ENCODE assay signal across 8 cellular contexts in genomic region chr1:154607084-154607747, GRCh38. TPM values are rescaled to one million over a fixed set of nuclear protein-coding genes. Genes with fewer than 3 reads are reported as not detected.
DNase-seq lines count a peak whose midpoint lies in the region; ATAC-seq and TF ChIP-seq lines count a peak whose summit lies in the region.

No MANE protein-coding gene starts in this region.

- no peaks in the 10 kb centered on the region for H3K9me3 Mint-ChIP-seq in activated T-helper 2 cell treated with anti-CD3 and anti-CD28 coated beads, Interferon-gamma antibody, Interleukin-2, Interleukin-4, amounts not matched to agents 10 μg/mL and 5 μg/mL and 100 μg/mL, durations not matched to agents 14 hours and 24 hours and 36 hours
- no peaks in the 10 kb centered on the region for H3K9me3 Mint-ChIP-seq in progenitor cell of endocrine pancreas (ENCODE audit: low read depth)

- H3K27ac ChIP-seq in 22Rv1 = peak overlapping the region; percentile 91

- intact Hi-C loops in activated T-helper 2 cell treated with anti-CD3 and anti-CD28 coated beads, Interferon-gamma antibody, Interleukin-2, Interleukin-4, amounts not matched to agents 10 μg/mL and 5 μg/mL and 100 μg/mL, durations not matched to agents 14 hours and 24 hours and 36 hours (cut with micrococcal nuclease) = loop anchor here (5.0 kb wide), 1 partner anchor 140 kb away; no protein-coding TSS in a partner anchor
- intact Hi-C loops in Right ventricle myocardium superior (cut with DNase I) = no loop called here

- TF ChIP-seq CTCF in 22Rv1 (IDR thresholded peaks at IDR 0.05) (no peak), GM10248 (IDR thresholded peaks at IDR 0.05; ENCODE audit: control extremely low read depth, extremely low read depth, low read depth, missing control alignments) (peak; percentile 9), progenitor cell of endocrine pancreas (IDR thresholded peaks at IDR 0.05; ENCODE audit: unreplicated experiment) (no peak)

- H3K4me3 Mint-ChIP-seq in activated T-helper 2 cell treated with anti-CD3 and anti-CD28 coated beads, Interferon-gamma antibody, Interleukin-2, Interleukin-4, amounts not matched to agents 10 μg/mL and 5 μg/mL and 100 μg/mL, durations not matched to agents 14 hours and 24 hours and 36 hours (ENCODE audit: low read depth) = peak overlapping the region; percentile 98
- H3K4me3 Mint-ChIP-seq in progenitor cell of endocrine pancreas (ENCODE audit: low read depth) = peak overlapping the region; percentile 84

- POLR2A ChIA-PET in GM10248 (lab: Yijun Ruan, JAX) = no interaction called here

- DNase-seq in GM10248 (ENCODE audit: extremely low spot score) (no peak), Kasumi-1 (lab: John Stamatoyannopoulos, UW) (peak; percentile 11 to 28), Right ventricle myocardium superior (no peak), progenitor cell of endocrine pancreas (ENCODE audit: low spot score, unreplicated experiment) (no peak), inferior parietal cortex (ENCODE audit: extremely low spot score) (no peak)
- no peak for DNase-seq in activated T-helper 2 cell treated with anti-CD3 and anti-CD28 coated beads, Interferon-gamma antibody, Interleukin-2, Interleukin-4, amounts not matched to agents 10 μg/mL and 5 μg/mL and 100 μg/mL, durations not matched to agents 14 hours and 24 hours and 36 hours (ENCODE audit: low spot score)

- H3K27ac Mint-ChIP-seq in activated T-helper 2 cell treated with anti-CD3 and anti-CD28 coated beads, Interferon-gamma antibody, Interleukin-2, Interleukin-4, amounts not matched to agents 10 μg/mL and 5 μg/mL and 100 μg/mL, durations not matched to agents 14 hours and 24 hours and 36 hours = peak overlapping the region; percentile 98
- H3K27ac Mint-ChIP-seq in progenitor cell of endocrine pancreas = peak overlapping the region; percentile 96

- H3K27me3 Mint-ChIP-seq in activated T-helper 2 cell treated with anti-CD3 and anti-CD28 coated beads, Interferon-gamma antibody, Interleukin-2, Interleukin-4, amounts not matched to agents 10 μg/mL and 5 μg/mL and 100 μg/mL, durations not matched to agents 14 hours and 24 hours and 36 hours (ENCODE audit: low read depth) = no peaks in the 10 kb centered on the region
- no peaks in the 10 kb centered on the region for H3K27me3 Mint-ChIP-seq in progenitor cell of endocrine pancreas

- ATAC-seq in Right ventricle myocardium superior (ENCODE audit: poor library complexity) = peak; percentile 13
- no peak for ATAC-seq in HG02981 (IDR thresholded peaks at IDR 0.05; ENCODE audit: unreplicated experiment)

- H3K4me1 Mint-ChIP-seq in activated T-helper 2 cell treated with anti-CD3 and anti-CD28 coated beads, Interferon-gamma antibody, Interleukin-2, Interleukin-4, amounts not matched to agents 10 μg/mL and 5 μg/mL and 100 μg/mL, durations not matched to agents 14 hours and 24 hours and 36 hours (ENCODE audit: low read depth) = peaks cover 65% of the 10 kb centered on the region
- H3K4me1 Mint-ChIP-seq in progenitor cell of endocrine pancreas (ENCODE audit: low read depth) = peaks cover 15% of the 10 kb centered on the region

- peaks cover 58% of the 10 kb centered on the region for H3K36me3 Mint-ChIP-seq in activated T-helper 2 cell treated with anti-CD3 and anti-CD28 coated beads, Interferon-gamma antibody, Interleukin-2, Interleukin-4, amounts not matched to agents 10 μg/mL and 5 μg/mL and 100 μg/mL, durations not matched to agents 14 hours and 24 hours and 36 hours (ENCODE audit: low read depth)
- H3K36me3 Mint-ChIP-seq in progenitor cell of endocrine pancreas (ENCODE audit: insufficient read depth) = no peaks in the 10 kb centered on the region

- CTCF ChIA-PET in GM10248 (lab: Yijun Ruan, JAX) = interaction anchor here (0.8 to 3.7 kb wide), 5 partner anchors 13 to 171 kb away, joined by 3 to 18 read pairs (median 3); no protein-coding TSS in a partner anchor

RNA-seq across cellular contexts. Expression of gene ADAR, which starts 0.8 kb away (rescaled TPM):
- total RNA-seq in activated T-helper 2 cell treated with anti-CD3 and anti-CD28 coated beads, Interferon-gamma antibody, Interleukin-2, Interleukin-4, amounts not matched to agents 10 μg/mL and 5 μg/mL and 100 μg/mL, durations not matched to agents 14 hours and 24 hours and 36 hours = 267 and 282 TPM in 2 replicates
- total RNA-seq in Right ventricle myocardium superior (48.1 TPM), progenitor cell of endocrine pancreas (168 and 179 TPM in 2 replicates)

RNA-seq across cellular contexts. Expression of gene CHRNB2, which starts 39.6 kb away (rescaled TPM):
- not detected in 2 replicates for total RNA-seq in activated T-helper 2 cell treated with anti-CD3 and anti-CD28 coated beads, Interferon-gamma antibody, Interleukin-2, Interleukin-4, amounts not matched to agents 10 μg/mL and 5 μg/mL and 100 μg/mL, durations not matched to agents 14 hours and 24 hours and 36 hours
- not detected for total RNA-seq in Right ventricle myocardium superior
- total RNA-seq in progenitor cell of endocrine pancreas = 2.7 and 3.2 TPM in 2 replicates

RNA-seq across cellular contexts. Expression of gene UBE2Q1, which starts 48.8 kb away (rescaled TPM):
- 96.5 and 101 TPM in 2 replicates for total RNA-seq in activated T-helper 2 cell treated with anti-CD3 and anti-CD28 coated beads, Interferon-gamma antibody, Interleukin-2, Interleukin-4, amounts not matched to agents 10 μg/mL and 5 μg/mL and 100 μg/mL, durations not matched to agents 14 hours and 24 hours and 36 hours
- total RNA-seq in Right ventricle myocardium superior = 46.6 TPM
- total RNA-seq in progenitor cell of endocrine pancreas = 77.2 and 88.3 TPM in 2 replicates

Comparison
In these comparisons a context has a peak if more than half of its experiments do, and no peak if none do; other contexts are left out.
1. DNase-seq: peak in Kasumi-1 (2 of 2); none in GM10248 (single experiment), activated T-helper 2 cell treated with anti-CD3 and anti-CD28 coated beads, Interferon-gamma antibody, Interleukin-2, Interleukin-4, amounts not matched to agents 10 μg/mL and 5 μg/mL and 100 μg/mL, durations not matched to agents 14 hours and 24 hours and 36 hours (single experiment), Right ventricle myocardium superior (single experiment), progenitor cell of endocrine pancreas (single experiment) and inferior parietal cortex (single experiment).